In the genomic region with DNA sequence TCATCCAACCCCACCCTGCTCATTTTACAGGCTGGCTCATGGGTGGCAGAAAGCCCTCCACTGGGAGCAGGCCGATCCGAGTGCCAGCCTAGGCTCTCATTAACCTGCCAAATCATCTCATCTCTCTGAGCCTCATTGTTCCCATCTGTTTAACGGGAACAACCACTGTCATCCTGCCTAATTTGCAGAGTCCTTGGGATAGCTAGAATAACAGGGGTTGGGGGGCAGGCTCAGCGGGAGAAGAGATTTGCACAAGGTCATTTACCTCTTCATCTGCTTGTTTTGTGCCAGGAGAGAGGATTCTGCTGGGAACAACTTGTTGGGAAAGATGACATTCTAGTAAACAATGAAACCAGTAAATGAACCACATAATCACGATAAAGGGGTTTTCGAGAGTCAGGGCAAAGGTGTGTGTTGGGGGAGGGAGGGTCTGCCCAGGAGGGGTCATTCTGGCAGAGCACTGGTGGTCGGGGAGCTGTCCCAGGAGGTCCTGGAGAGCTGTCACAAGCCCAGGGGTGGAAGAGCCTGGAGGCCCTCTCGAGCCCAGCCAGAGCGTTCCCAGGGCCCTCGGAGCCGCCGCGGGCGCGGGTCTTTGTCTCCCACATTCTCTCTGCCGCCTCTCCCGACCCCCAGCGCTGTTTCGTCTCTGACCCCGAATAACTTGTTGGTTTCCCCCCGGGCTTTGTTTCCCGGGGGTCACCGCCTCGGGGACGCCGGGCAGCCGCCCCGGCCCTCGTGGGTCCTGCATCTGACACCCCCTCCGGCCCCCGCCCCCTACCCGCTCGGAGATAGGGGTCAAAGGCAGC, we compare ENCODE assay signal across 1 cellular context.
TF ChIP-seq lines count a peak whose summit lies in the region.

No MANE protein-coding gene starts in this region.

TF ChIP-seq in HepG2, 621 proteins besides CTCF, POLR2A, EP300 and RAD21 (continued from another document and continues in another):
- TF ChIP-seq, protein P1, sequence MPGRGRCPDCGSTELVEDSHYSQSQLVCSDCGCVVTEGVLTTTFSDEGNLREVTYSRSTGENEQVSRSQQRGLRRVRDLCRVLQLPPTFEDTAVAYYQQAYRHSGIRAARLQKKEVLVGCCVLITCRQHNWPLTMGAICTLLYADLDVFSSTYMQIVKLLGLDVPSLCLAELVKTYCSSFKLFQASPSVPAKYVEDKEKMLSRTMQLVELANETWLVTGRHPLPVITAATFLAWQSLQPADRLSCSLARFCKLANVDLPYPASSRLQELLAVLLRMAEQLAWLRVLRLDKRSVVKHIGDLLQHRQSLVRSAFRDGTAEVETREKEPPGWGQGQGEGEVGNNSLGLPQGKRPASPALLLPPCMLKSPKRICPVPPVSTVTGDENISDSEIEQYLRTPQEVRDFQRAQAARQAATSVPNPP (CRISPR knock-in tag; IDR thresholded peaks at IDR 0.05) = no peak
- peak; percentile 86 for TF ChIP-seq PATZ1 (CRISPR knock-in tag; IDR thresholded peaks at IDR 0.05)
- TF ChIP-seq ZNF709 (CRISPR knock-in tag; IDR thresholded peaks at IDR 0.05) = peak; percentile 27; the same call in 1 of the 2 replicates
- TF ChIP-seq, protein P2, sequence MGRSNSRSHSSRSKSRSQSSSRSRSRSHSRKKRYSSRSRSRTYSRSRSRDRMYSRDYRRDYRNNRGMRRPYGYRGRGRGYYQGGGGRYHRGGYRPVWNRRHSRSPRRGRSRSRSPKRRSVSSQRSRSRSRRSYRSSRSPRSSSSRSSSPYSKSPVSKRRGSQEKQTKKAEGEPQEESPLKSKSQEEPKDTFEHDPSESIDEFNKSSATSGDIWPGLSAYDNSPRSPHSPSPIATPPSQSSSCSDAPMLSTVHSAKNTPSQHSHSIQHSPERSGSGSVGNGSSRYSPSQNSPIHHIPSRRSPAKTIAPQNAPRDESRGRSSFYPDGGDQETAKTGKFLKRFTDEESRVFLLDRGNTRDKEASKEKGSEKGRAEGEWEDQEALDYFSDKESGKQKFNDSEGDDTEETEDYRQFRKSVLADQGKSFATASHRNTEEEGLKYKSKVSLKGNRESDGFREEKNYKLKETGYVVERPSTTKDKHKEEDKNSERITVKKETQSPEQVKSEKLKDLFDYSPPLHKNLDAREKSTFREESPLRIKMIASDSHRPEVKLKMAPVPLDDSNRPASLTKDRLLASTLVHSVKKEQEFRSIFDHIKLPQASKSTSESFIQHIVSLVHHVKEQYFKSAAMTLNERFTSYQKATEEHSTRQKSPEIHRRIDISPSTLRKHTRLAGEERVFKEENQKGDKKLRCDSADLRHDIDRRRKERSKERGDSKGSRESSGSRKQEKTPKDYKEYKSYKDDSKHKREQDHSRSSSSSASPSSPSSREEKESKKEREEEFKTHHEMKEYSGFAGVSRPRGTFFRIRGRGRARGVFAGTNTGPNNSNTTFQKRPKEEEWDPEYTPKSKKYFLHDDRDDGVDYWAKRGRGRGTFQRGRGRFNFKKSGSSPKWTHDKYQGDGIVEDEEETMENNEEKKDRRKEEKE (IDR thresholded peaks at IDR 0.05) = no peak
- no peak for TF ChIP-seq TCF12 (IDR thresholded peaks at IDR 0.05)
- no peak for TF ChIP-seq TCF12 (CRISPR knock-in tag; IDR thresholded peaks at IDR 0.05)
- TF ChIP-seq, protein P3, sequence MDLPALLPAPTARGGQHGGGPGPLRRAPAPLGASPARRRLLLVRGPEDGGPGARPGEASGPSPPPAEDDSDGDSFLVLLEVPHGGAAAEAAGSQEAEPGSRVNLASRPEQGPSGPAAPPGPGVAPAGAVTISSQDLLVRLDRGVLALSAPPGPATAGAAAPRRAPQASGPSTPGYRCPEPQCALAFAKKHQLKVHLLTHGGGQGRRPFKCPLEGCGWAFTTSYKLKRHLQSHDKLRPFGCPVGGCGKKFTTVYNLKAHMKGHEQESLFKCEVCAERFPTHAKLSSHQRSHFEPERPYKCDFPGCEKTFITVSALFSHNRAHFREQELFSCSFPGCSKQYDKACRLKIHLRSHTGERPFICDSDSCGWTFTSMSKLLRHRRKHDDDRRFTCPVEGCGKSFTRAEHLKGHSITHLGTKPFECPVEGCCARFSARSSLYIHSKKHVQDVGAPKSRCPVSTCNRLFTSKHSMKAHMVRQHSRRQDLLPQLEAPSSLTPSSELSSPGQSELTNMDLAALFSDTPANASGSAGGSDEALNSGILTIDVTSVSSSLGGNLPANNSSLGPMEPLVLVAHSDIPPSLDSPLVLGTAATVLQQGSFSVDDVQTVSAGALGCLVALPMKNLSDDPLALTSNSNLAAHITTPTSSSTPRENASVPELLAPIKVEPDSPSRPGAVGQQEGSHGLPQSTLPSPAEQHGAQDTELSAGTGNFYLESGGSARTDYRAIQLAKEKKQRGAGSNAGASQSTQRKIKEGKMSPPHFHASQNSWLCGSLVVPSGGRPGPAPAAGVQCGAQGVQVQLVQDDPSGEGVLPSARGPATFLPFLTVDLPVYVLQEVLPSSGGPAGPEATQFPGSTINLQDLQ (CRISPR knock-in tag; IDR thresholded peaks at IDR 0.05) = no peak
- no peak for TF ChIP-seq EZH2 (conservative IDR thresholded peaks at IDR 0.05; ENCODE audit: low read depth, low read length)
- no peak for TF ChIP-seq SOX6 (IDR thresholded peaks at IDR 0.05)
- TF ChIP-seq SOX6 (CRISPR knock-in tag; IDR thresholded peaks at IDR 0.05) = peak; percentile 51; the same call in 1 of the 2 replicates
- TF ChIP-seq, protein P4, sequence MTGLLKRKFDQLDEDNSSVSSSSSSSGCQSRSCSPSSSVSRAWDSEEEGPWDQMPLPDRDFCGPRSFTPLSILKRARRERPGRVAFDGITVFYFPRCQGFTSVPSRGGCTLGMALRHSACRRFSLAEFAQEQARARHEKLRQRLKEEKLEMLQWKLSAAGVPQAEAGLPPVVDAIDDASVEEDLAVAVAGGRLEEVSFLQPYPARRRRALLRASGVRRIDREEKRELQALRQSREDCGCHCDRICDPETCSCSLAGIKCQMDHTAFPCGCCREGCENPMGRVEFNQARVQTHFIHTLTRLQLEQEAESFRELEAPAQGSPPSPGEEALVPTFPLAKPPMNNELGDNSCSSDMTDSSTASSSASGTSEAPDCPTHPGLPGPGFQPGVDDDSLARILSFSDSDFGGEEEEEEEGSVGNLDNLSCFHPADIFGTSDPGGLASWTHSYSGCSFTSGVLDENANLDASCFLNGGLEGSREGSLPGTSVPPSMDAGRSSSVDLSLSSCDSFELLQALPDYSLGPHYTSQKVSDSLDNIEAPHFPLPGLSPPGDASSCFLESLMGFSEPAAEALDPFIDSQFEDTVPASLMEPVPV (CRISPR knock-in tag; IDR thresholded peaks at IDR 0.05) = no peak
- peak in 1 of 2 experiments; percentile 49; a peak in 1 of 4 replicates for TF ChIP-seq NR2F1 (CRISPR knock-in tag; IDR thresholded peaks at IDR 0.05)
- no peak for TF ChIP-seq CC2D1A (CRISPR knock-in tag; IDR thresholded peaks at IDR 0.05)
- no peak for TF ChIP-seq PREB (CRISPR knock-in tag; IDR thresholded peaks at IDR 0.05)
- TF ChIP-seq BORCS8-MEF2B (CRISPR knock-in tag; IDR thresholded peaks at IDR 0.05) = peak; percentile 60; the same call in 1 of the 2 replicates
- TF ChIP-seq GLI4 (CRISPR knock-in tag; IDR thresholded peaks at IDR 0.05; ENCODE audit: borderline replicate concordance) = peak; percentile 27; the same call in 1 of the 2 replicates
- TF ChIP-seq, protein P5, sequence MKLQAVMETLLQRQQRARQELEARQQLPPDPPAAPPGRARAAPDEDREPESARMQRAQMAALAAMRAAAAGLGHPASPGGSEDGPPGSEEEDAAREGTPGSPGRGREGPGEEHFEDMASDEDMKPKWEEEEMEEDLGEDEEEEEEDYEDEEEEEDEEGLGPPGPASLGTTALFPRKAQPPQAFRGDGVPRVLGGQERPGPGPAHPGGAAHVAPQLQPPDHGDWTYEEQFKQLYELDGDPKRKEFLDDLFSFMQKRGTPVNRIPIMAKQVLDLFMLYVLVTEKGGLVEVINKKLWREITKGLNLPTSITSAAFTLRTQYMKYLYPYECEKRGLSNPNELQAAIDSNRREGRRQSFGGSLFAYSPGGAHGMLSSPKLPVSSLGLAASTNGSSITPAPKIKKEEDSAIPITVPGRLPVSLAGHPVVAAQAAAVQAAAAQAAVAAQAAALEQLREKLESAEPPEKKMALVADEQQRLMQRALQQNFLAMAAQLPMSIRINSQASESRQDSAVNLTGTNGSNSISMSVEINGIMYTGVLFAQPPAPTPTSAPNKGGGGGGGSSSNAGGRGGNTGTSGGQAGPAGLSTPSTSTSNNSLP (IDR thresholded peaks at IDR 0.05; ENCODE audit: low read depth, low read length) = no peak
- TF ChIP-seq ZBTB20 (CRISPR knock-in tag; IDR thresholded peaks at IDR 0.05; ENCODE audit: borderline replicate concordance, low read depth) = peak; percentile 57; the same call in 1 of the 2 replicates
- TF ChIP-seq XRCC5 (optimal IDR thresholded peaks at IDR 0.05; ENCODE audit: low read length) = no peak
- peak; percentile 18; the same call in 1 of the 2 replicates for TF ChIP-seq FOXA3 (CRISPR knock-in tag; IDR thresholded peaks at IDR 0.05)
- TF ChIP-seq MYC (CRISPR knock-in tag; IDR thresholded peaks at IDR 0.05; ENCODE audit: borderline replicate concordance) = peak; percentile 76; the same call in 1 of the 2 replicates
- TF ChIP-seq DPF2 (CRISPR knock-in tag; IDR thresholded peaks at IDR 0.05; ENCODE audit: borderline replicate concordance, low read depth) = no peak
- TF ChIP-seq ZNF777 (CRISPR knock-in tag; IDR thresholded peaks at IDR 0.05) = no peak
- 0 out of 2 replicates have a peak, but pooled peaks have one; percentile 32 for TF ChIP-seq TARDBP (CRISPR knock-in tag; IDR thresholded peaks at IDR 0.05)
- TF ChIP-seq NRL (CRISPR knock-in tag; IDR thresholded peaks at IDR 0.05; ENCODE audit: borderline replicate concordance) = no peak; the same call in 1 of the 2 replicates
- TF ChIP-seq ZNF816 (CRISPR knock-in tag; IDR thresholded peaks at IDR 0.05; ENCODE audit: borderline replicate concordance) = no peak
- TF ChIP-seq LRRFIP1 (CRISPR knock-in tag; conservative IDR thresholded peaks at IDR 0.05) = no peak
- no peak for TF ChIP-seq MATR3 (CRISPR knock-in tag; IDR thresholded peaks at IDR 0.05)
- peak; percentile 66 for TF ChIP-seq RXRB (CRISPR knock-in tag; IDR thresholded peaks at IDR 0.05; ENCODE audit: borderline replicate concordance)
- peak; percentile 27; the same call in 1 of the 2 replicates for TF ChIP-seq ZNF33B (CRISPR knock-in tag; IDR thresholded peaks at IDR 0.05)
- TF ChIP-seq RCOR2 (CRISPR knock-in tag; IDR thresholded peaks at IDR 0.05) = peak; percentile 93
- no peak for TF ChIP-seq ZFP62 (CRISPR knock-in tag; IDR thresholded peaks at IDR 0.05)
- TF ChIP-seq TOPORS (CRISPR knock-in tag; IDR thresholded peaks at IDR 0.05) = no peak
- no peak for TF ChIP-seq IRF9 (CRISPR knock-in tag; IDR thresholded peaks at IDR 0.05; ENCODE audit: borderline replicate concordance)
- no peak for TF ChIP-seq ZNF550 (CRISPR knock-in tag; IDR thresholded peaks at IDR 0.05; ENCODE audit: borderline replicate concordance)
- no peak for TF ChIP-seq PAX8 (CRISPR knock-in tag; IDR thresholded peaks at IDR 0.05; ENCODE audit: borderline replicate concordance)
- TF ChIP-seq MAFG (CRISPR knock-in tag; IDR thresholded peaks at IDR 0.05) = no peak
- TF ChIP-seq KMT2B (CRISPR knock-in tag; IDR thresholded peaks at IDR 0.05) = no peak; the same call in 1 of the 2 replicates
- TF ChIP-seq MED8 (CRISPR knock-in tag; IDR thresholded peaks at IDR 0.05; ENCODE audit: insufficient replicate concordance) = no peak
- 0 out of 2 replicates have a peak, but pooled peaks have one; percentile 31 for TF ChIP-seq ZNF34 (CRISPR knock-in tag; IDR thresholded peaks at IDR 0.05; ENCODE audit: borderline replicate concordance)
- no peak for TF ChIP-seq MBD4 (IDR thresholded peaks at IDR 0.05; ENCODE audit: borderline replicate concordance, low read length)
- TF ChIP-seq ZNF510 (CRISPR knock-in tag; IDR thresholded peaks at IDR 0.05; ENCODE audit: low read depth) = no peak
- no peak for TF ChIP-seq ZNF878 (CRISPR knock-in tag; IDR thresholded peaks at IDR 0.05)
- TF ChIP-seq CHD2 (IDR thresholded peaks at IDR 0.05; ENCODE audit: low read depth, low read length) = no peak
- no peak for TF ChIP-seq HIVEP1 (CRISPR knock-in tag; IDR thresholded peaks at IDR 0.05)
